ENCODE assay signal across 8 cellular contexts in the genomic region with DNA sequence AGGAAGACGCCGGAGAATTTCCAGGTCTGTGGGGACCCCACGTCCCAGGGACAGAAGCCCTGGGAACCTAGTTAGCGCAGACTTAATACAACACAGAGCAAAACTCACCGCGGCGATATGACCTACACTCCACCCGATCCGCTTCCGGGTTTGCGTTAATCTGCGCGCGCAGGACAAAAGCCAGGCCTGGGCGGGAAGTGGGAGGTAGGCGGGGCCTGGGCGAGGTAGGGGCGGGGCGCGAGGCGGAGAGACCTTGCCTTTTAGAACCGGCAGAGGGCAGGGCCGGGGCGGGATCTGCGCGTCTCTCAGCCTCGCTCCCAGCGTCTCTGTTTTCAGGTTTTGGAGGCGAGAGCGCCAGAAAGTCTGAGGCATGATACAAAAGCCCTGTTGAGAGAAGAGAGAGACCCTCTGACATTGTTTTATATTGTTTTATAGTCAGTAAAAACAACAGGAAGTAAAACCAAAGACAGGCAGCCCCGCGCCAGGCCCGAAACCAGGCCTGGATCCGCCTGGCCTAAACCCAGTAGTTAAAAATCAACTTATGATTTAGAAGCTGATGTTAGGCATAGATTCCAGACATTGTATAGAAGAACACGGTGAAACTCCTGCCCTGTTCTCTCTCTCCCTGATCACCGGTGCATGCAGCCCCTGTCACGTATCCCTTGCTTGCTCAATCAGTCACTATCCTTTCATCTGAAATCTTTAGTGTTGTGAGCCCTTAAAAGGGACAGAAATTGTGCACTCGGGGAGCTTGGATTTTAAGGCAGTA. TPM values are rescaled to one million over a fixed set of nuclear protein-coding genes. Genes with fewer than 3 reads are reported as not detected.
DNase-seq lines count a peak whose midpoint lies in the region; ATAC-seq and TF ChIP-seq lines count a peak whose summit lies in the region.

TSS of gene ZNF611 (minus strand) at position 152 of the 769 bp plus-strand sequence. CDS start 19,150 bp downstream, outside the sequence.

- peak within 1 kb of the TSS; percentile 81 to 82 for H3K4me3 ChIP-seq in ascending aorta
- H3K4me3 ChIP-seq in right cardiac atrium (ENCODE audit: low read length) = peak within 1 kb of the TSS; percentile 87
- H3K4me3 ChIP-seq in vagina = peak within 1 kb of the TSS; percentile 59 to 82

- H3K4me1 ChIP-seq in ascending aorta = peaks cover 0 to 5% of the 10 kb centered on the region in 2 donors
- peaks cover 4% of the 10 kb centered on the region for H3K4me1 ChIP-seq in right cardiac atrium (ENCODE audit: control insufficient read depth, insufficient read depth, low read length)
- peaks cover 23% of the 10 kb centered on the region for H3K4me1 ChIP-seq in vagina

- H3K27ac ChIP-seq in ascending aorta = peak within 1 kb of the TSS; percentile 78 to 88
- H3K27ac ChIP-seq in right cardiac atrium (ENCODE audit: low read length) = peak within 1 kb of the TSS; percentile 85
- peak within 1 kb of the TSS; percentile 82 for H3K27ac ChIP-seq in vagina

- H3K9me3 ChIP-seq in ascending aorta (no peaks in the 10 kb centered on the region), right cardiac atrium (ENCODE audit: control insufficient read depth, low read length) (no peaks in the 10 kb centered on the region), vagina (no peaks in the 10 kb centered on the region)

- DNase-seq in NCI-H187 treated with DMSO at 0.1 percent for 48 hours (lab: John Stamatoyannopoulos, UW) (peak; percentile 79), ascending aorta (ENCODE audit: low spot score in 2 of 2) (peak; percentile 86 to 99), right cardiac atrium (peak; percentile 98 to 99 (median 99)), putamen (ENCODE audit: low spot score) (peak; percentile 94), vagina (ENCODE audit: extremely low spot score in 2 of 2) (peak; percentile 97)

- TF ChIP-seq CTCF in ascending aorta (IDR thresholded peaks at IDR 0.05) = peak; percentile 68 to 79 (median 74)
- TF ChIP-seq CTCF in vagina (IDR thresholded peaks at IDR 0.05) = peak in 2 of 3 experiments; percentile 36 to 88

- H3K36me3 ChIP-seq in ascending aorta = peaks cover 0 to 4% of the 10 kb centered on the region in 2 donors
- no peaks in the 10 kb centered on the region for H3K36me3 ChIP-seq in vagina

- ATAC-seq in HG02938 (IDR thresholded peaks at IDR 0.05; ENCODE audit: unreplicated experiment) (peak; percentile 70), right cardiac atrium (peak; percentile 98 to 99)

- no peaks in the 10 kb centered on the region for H3K27me3 ChIP-seq in ascending aorta
- H3K27me3 ChIP-seq in right cardiac atrium (ENCODE audit: control insufficient read depth, insufficient read depth) = no peaks in the 10 kb centered on the region
- H3K27me3 ChIP-seq in vagina = no peaks in the 10 kb centered on the region

- 8% methylated on average over 38 of the region's 38 CpGs for WGBS in right cardiac atrium

- TF ChIP-seq POLR2A in GM15510 (IDR thresholded peaks at IDR 0.05; ENCODE audit: borderline replicate concordance, extremely low read depth, insufficient read length) (peak; percentile 85), vagina (IDR thresholded peaks at IDR 0.05) (peak in 1 of 2 donors; percentile 61)

- intact Hi-C loops in T-helper 2 cell treated with Interferon-gamma antibody and Interleukin-4, amounts not matched to agents 100 ng/mL and 5 ng/mL, for 36 hours (cut with micrococcal nuclease) = loop anchor here (1.0 to 5.0 kb wide), 5 partner anchors 45 to 438 kb away; partner anchors contain the start of genes ZNF480, ZNF600 and ZNF83
- intact Hi-C loops in ascending aorta (cut with DNase I) (loop anchor here (1.0 to 10.0 kb wide), 9 partner anchors 45 to 368 kb away; partner anchors contain the start of genes ZNF160, ZNF320, ZNF528 and ZNF600), right cardiac atrium (cut with DNase I) (no loop called here), vagina (cut with DNase I) (no loop called here)

RNA-seq across cellular contexts. Expression of gene ZNF611, which starts in this region (rescaled TPM):
- total RNA-seq in T-helper 2 cell treated with Interferon-gamma antibody and Interleukin-4, amounts not matched to agents 100 ng/mL and 5 ng/mL, for 36 hours = 29.3 and 29.6 TPM in 2 replicates
- total RNA-seq in ascending aorta (13.1 TPM), right cardiac atrium (10 to 100 TPM in 1 of 4 donors, 1 to 10 TPM in 3; 8.8 to 12.1 (median 9.3) TPM), vagina (6.1 TPM)
- polyA plus RNA-seq in right cardiac atrium = 5.9 TPM

Comparison
In these comparisons a context has a peak if more than half of its experiments do, and no peak if none do; other contexts are left out.
1. Peak in every context shown above with its lines: DNase-seq, ATAC-seq, H3K4me3 ChIP-seq and H3K27ac ChIP-seq.
2. intact Hi-C loops: an anchor here in T-helper 2 cell treated with Interferon-gamma antibody and Interleukin-4, amounts not matched to agents 100 ng/mL and 5 ng/mL, for 36 hours (1.0 to 5.0 kb wide) and ascending aorta (1.0 to 10.0 kb wide); none called in right cardiac atrium and vagina.